ENCODE assay signal across 21 cellular contexts in the genomic region with DNA sequence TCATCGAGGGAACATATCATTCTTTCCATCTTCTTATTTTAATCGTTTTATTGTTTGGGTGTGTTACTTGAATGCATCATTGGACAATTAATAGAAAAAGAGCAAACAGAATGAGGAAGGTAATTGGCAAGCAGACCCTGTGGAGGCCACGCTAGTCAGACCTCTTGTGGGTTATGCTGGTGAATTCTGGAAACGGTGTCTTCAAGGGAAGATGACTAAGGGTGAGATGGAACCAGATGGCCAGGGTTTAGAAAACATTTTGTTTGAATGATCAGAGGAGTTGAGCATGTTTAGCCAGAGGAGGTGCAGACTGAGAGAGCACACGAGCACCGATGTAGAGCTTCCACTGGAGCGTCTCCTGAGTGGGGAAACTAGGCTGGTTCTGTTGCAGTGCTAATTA. TPM values are rescaled to one million over a fixed set of nuclear protein-coding genes. Genes with fewer than 3 reads are reported as not detected.
DNase-seq lines count a peak whose midpoint lies in the region; ATAC-seq and TF ChIP-seq lines count a peak whose summit lies in the region.
"Had no signal": no experiment of that assay in that cellular context is flagged by ENCODE, and none has a peak within 500 bp of the region (broad histone marks: within the 10 kb centered on the region; RNA-seq: fewer than 3 reads in every experiment).

No MANE protein-coding gene starts in this region.

- peaks cover 29% of the 10 kb centered on the region for H3K4me1 ChIP-seq in colonic mucosa
- peaks cover 9% of the 10 kb centered on the region for H3K4me1 ChIP-seq in osteoblast (ENCODE audit: insufficient read depth, low read length)
- H3K4me1 ChIP-seq: HAP-1 had no signal

- H3K27ac ChIP-seq in colonic mucosa = peak overlapping the region; percentile 41
- no peak overlapping the region for H3K27ac ChIP-seq in osteoblast (ENCODE audit: low read depth, low read length)
- H3K27ac ChIP-seq: BLaER1, cardiac muscle cell, left lung, pancreas, suprapubic skin had no signal

- no peak overlapping the region for H2AFZ ChIP-seq in osteoblast (ENCODE audit: low read length)

- H3K79me2 ChIP-seq in osteoblast (ENCODE audit: insufficient read depth, low read length) = no peaks in the 10 kb centered on the region

- no peaks in the 10 kb centered on the region for H3K27me3 ChIP-seq in colonic mucosa
- H3K27me3 ChIP-seq in osteoblast (ENCODE audit: insufficient read depth, low read length) = peaks cover 27% of the 10 kb centered on the region
- H3K27me3 ChIP-seq: BLaER1, left lung, pancreas, suprapubic skin had no signal

- H3K4me2 ChIP-seq in osteoblast (ENCODE audit: insufficient read depth, low read length) = no peak overlapping the region
- H3K4me2 ChIP-seq: BLaER1 had no signal

- ATAC-seq in GM19452 (IDR thresholded peaks at IDR 0.05; ENCODE audit: unreplicated experiment) (no peak), GM21723 (IDR thresholded peaks at IDR 0.05; ENCODE audit: unreplicated experiment) (no peak)
- ATAC-seq: left lung, pancreas had no signal

- no peak for TF ChIP-seq CTCF in colonic mucosa (IDR thresholded peaks at IDR 0.05)
- TF ChIP-seq CTCF in osteoblast (IDR thresholded peaks at IDR 0.05; ENCODE audit: extremely low read depth, low read depth, low read length) = no peak

- H3K36me3 ChIP-seq in colonic mucosa (no peaks in the 10 kb centered on the region), osteoblast (ENCODE audit: insufficient read depth, low read length) (no peaks in the 10 kb centered on the region)
- H3K36me3 ChIP-seq: BLaER1, cardiac muscle cell, HAP-1, left lung, pancreas, suprapubic skin had no signal

- H3K9me3 ChIP-seq in colonic mucosa (no peaks in the 10 kb centered on the region), osteoblast (ENCODE audit: low read depth, low read length) (no peaks in the 10 kb centered on the region)
- H3K9me3 ChIP-seq: BLaER1, HAP-1, left lung, pancreas, suprapubic skin had no signal

- H3K4me3 ChIP-seq in colonic mucosa = no peak overlapping the region
- no peak overlapping the region for H3K4me3 ChIP-seq in osteoblast (ENCODE audit: insufficient read depth, low read length)
- H3K4me3 ChIP-seq: BLaER1, cardiac muscle cell, HAP-1, left lung, pancreas, suprapubic skin had no signal

- H4K20me1 ChIP-seq in osteoblast (ENCODE audit: insufficient read depth, low read length) = no peaks in the 10 kb centered on the region
- H4K20me1 ChIP-seq: BLaER1 had no signal

- peak overlapping the region in 1 of 2 donors; percentile 64 for H3K9ac ChIP-seq in colonic mucosa (ENCODE audit: low read depth in 2 of 2, low read length in 2 of 2)
- H3K9ac ChIP-seq: BLaER1 had no signal

- DNase-seq in EH (ENCODE audit: low read depth) = peak; percentile 25
- peak; percentile 32 for DNase-seq in NCI-H69 (lab: John Stamatoyannopoulos, UW)
- no peak for DNase-seq in colonic mucosa
- peak; percentile 66 for DNase-seq in osteoblast (ENCODE audit: insufficient read length, low spot score, missing footprints)
- DNase-seq in RPMI8226 = no peak
- DNase-seq in kidney glomerular epithelial cell (lab: John Stamatoyannopoulos, UW) = no peak
- DNase-seq: activated CD4-positive, CD25-positive, alpha-beta regulatory T cell; activated naive CD8-positive, alpha-beta T cell treated with anti-CD3 and anti-CD28 coated beads for 36 hours; KG1; pancreas; stimulated activated CD4-positive, alpha-beta T cell treated with anti-CD3 and anti-CD28 coated beads, Interleukin-4, amount 100 ng/mL, for 24 hours; T-helper 1 cell had no signal

- intact Hi-C loops in colonic mucosa (cut with DNase I) = no loop called here

RNA-seq across cellular contexts. Expression of a gene that starts 8.5 kb away (rescaled TPM):
- 100 to 1,000 TPM; 537 to 604 TPM for total RNA-seq in colonic mucosa
- under 0.01 TPM in 1 of 2 replicates, not detected in the other for total RNA-seq in osteoblast
- total RNA-seq: activated T-helper 1 cell treated with anti-CD3 and anti-CD28 coated beads, Interleukin-12 subunit alpha, Interleukin-12 subunit beta, Interleukin-2, Interleukin-4 antibody, amounts not matched to agents 30 ng/mL and 10 ng/mL and 1 ng/mL, durations not matched to agents 14 hours and 24 hours and 36 hours; myocyte had no signal

Comparison
In these comparisons a context has a peak if more than half of its experiments do, and no peak if none do; other contexts are left out.
1. DNase-seq: peak in EH (single experiment), NCI-H69 (single experiment) and osteoblast (single experiment); none in colonic mucosa (single experiment), RPMI8226 (single experiment) and kidney glomerular epithelial cell (single experiment).
2. RNA of a gene that starts 8.5 kb away (total RNA-seq): 537 to 604 TPM in colonic mucosa; under 0.01 TPM in osteoblast; every median in the first group is over 100 times any median in the second.